In genomic region chr11:64304316-64305072, GRCh38 we compare ENCODE assay signal across 8 cellular contexts. TPM values are rescaled to one million over a fixed set of nuclear protein-coding genes. Genes with fewer than 3 reads are reported as not detected.
DNase-seq lines count a peak whose midpoint lies in the region; ATAC-seq and TF ChIP-seq lines count a peak whose summit lies in the region.

No MANE protein-coding gene starts in this region.

- DNase-seq in GM06990 (ENCODE audit: extremely low read depth, insufficient read length) = peak; percentile 87
- peak; percentile 81 for DNase-seq in HEK293T (ENCODE audit: extremely low spot score)
- peak; percentile 98 for DNase-seq in NB4 (ENCODE audit: low read depth)
- peak; percentile 83 for DNase-seq in SK-N-MC (ENCODE audit: low read depth, low spot score)
- DNase-seq in activated naive CD4-positive, alpha-beta T cell treated with anti-CD3 and anti-CD28 coated beads, Interleukin-2, amount 50 U/mL, for 16 hours = peak; percentile 94
- peak; percentile 68 for DNase-seq in glomerular endothelial cell (ENCODE audit: extremely low read depth, low read depth, low spot score)
- peak; percentile 99 for DNase-seq in omental fat pad (ENCODE audit: low spot score)
- DNase-seq in testis = peak; percentile 97

- H3K4me1 ChIP-seq in testis = peaks cover 27% of the 10 kb centered on the region

- peak overlapping the region; percentile 94 for H3K9ac ChIP-seq in SK-N-MC (ENCODE audit: insufficient read length)

- CTCF ChIA-PET in HEK293T (lab: Yijun Ruan, JAX) = interaction anchor here (0.6 to 5.4 kb wide), 16 partner anchors 14 to 285 kb away, joined by 3 to 66 read pairs (median 4); partner anchors contain the start of genes FKBP2, PLCB3, PRDX5 and TRMT112

- H3K9me3 ChIP-seq in SK-N-MC (ENCODE audit: low read depth, low read length) (no peaks in the 10 kb centered on the region), testis (no peaks in the 10 kb centered on the region)

- H3K36me3 ChIP-seq in GM06990 (ENCODE audit: control insufficient read depth, insufficient read depth, low read length) = peaks cover 3% of the 10 kb centered on the region
- no peaks in the 10 kb centered on the region for H3K36me3 ChIP-seq in SK-N-MC (ENCODE audit: insufficient read depth, low read length)
- H3K36me3 ChIP-seq in testis (ENCODE audit: low read depth, missing control alignments) = no peaks in the 10 kb centered on the region

- H3K4me3 ChIP-seq in GM06990 (replicated peaks; ENCODE audit: low read depth, low read length) (peak overlapping the region; percentile 80), NB4 (ENCODE audit: low read depth, low read length) (peak overlapping the region; percentile 85), SK-N-MC (peak overlapping the region; percentile 99), testis (peak overlapping the region; percentile 67 to 74)

- intact Hi-C loops in testis (cut with DNase I; ENCODE audit: low total_unique reads) = no loop called here

- POLR2A ChIA-PET in HEK293T (lab: Yijun Ruan, JAX) = interaction anchor here (0.7 to 7.0 kb wide), 18 partner anchors 10 to 119 kb away, joined by 3 to 79 read pairs (median 4); partner anchors contain the start of genes BAD, GPR137, PPP1R14B and PRDX5

- H3K27me3 ChIP-seq in GM06990 (replicated peaks; ENCODE audit: control insufficient read depth, insufficient read depth, low read length) (no peaks in the 10 kb centered on the region; the same call in 1 of the 2 replicates), testis (no peaks in the 10 kb centered on the region)

- H3K27ac ChIP-seq in SK-N-MC = peak overlapping the region; percentile 96
- H3K27ac ChIP-seq in testis = peak overlapping the region; percentile 76 to 95

- TF ChIP-seq POLR2A in NB4 (IDR thresholded peaks at IDR 0.05; ENCODE audit: extremely low read depth, insufficient read length) = peak; percentile 69
- TF ChIP-seq POLR2A in testis (IDR thresholded peaks at IDR 0.05) = no peak

- peak; percentile 93 for TF ChIP-seq CTCF in GM06990 (IDR thresholded peaks at IDR 0.05; ENCODE audit: insufficient read depth, low read length, poor library complexity, severe bottlenecking)
- TF ChIP-seq CTCF in NB4 (IDR thresholded peaks at IDR 0.05; ENCODE audit: low read depth, low read length) = peak; percentile 91
- peak in 2 of 3 donors; percentile 71 for TF ChIP-seq CTCF in omental fat pad (IDR thresholded peaks at IDR 0.05)
- TF ChIP-seq CTCF in testis (IDR thresholded peaks at IDR 0.05) = peak; percentile 80 to 90 (median 90)

- ATAC-seq in omental fat pad (ENCODE audit: low FRiP score) = peak; percentile 38

- WGBS in testis, 2 donors = 1% methylated on average over 37 to 46 of the region's 46 CpGs

TF ChIP-seq in HEK293T, 16 proteins besides CTCF, POLR2A, EP300 and RAD21:
- TF ChIP-seq CTBP1 (IDR thresholded peaks at IDR 0.05; ENCODE audit: borderline replicate concordance) (no peak), L3MBTL2 (conservative IDR thresholded peaks at IDR 0.05) (peak; percentile 61), HDGF (IDR thresholded peaks at IDR 0.05; ENCODE audit: borderline replicate concordance) (0 out of 2 replicates have a peak, but pooled peaks have one; percentile 34)

RNA-seq across cellular contexts. Expression of gene ESRRA, which starts 0.8 kb away (rescaled TPM):
- total RNA-seq in glomerular endothelial cell (46.9 and 47.2 TPM in 2 replicates), omental fat pad (10 to 100 TPM; 32.1 to 50.8 (median 44.6) TPM), testis (10 to 100 TPM; 19.3 to 22.0 TPM)
- polyA plus RNA-seq in testis (ENCODE audit: insufficient read depth, low read depth, low replicate concordance) = 13.7 TPM

RNA-seq across cellular contexts. Expression of gene CATSPERZ, which starts 4.3 kb away (rescaled TPM):
- not detected in 2 replicates for total RNA-seq in glomerular endothelial cell
- not detected for total RNA-seq in omental fat pad
- 100 to 1,000 TPM; 278 to 484 TPM for total RNA-seq in testis
- 1,116 TPM for polyA plus RNA-seq in testis (ENCODE audit: insufficient read depth, low read depth, low replicate concordance)

RNA-seq across cellular contexts. Expression of gene TRMT112, which starts 12.9 kb away (rescaled TPM):
- total RNA-seq in glomerular endothelial cell (217 and 259 TPM in 2 replicates), omental fat pad (100 to 1,000 TPM; 180 to 263 (median 215) TPM), testis (100 to 1,000 TPM; 303 to 340 TPM)
- polyA plus RNA-seq in testis (ENCODE audit: insufficient read depth, low read depth, low replicate concordance) = 275 TPM

RNA-seq across cellular contexts. Expression of gene KCNK4, which starts 13.4 kb away (rescaled TPM):
- total RNA-seq in glomerular endothelial cell (not detected in 2 replicates), omental fat pad (not detected), testis (under 1 TPM in 1 of 2 donors, not detected in 1; 0.24 TPM)
- not detected for polyA plus RNA-seq in testis (ENCODE audit: insufficient read depth, low read depth, low replicate concordance)

RNA-seq across cellular contexts. Expression of gene PRDX5, which starts 13.4 kb away (rescaled TPM):
- total RNA-seq in glomerular endothelial cell (305 and 480 TPM in 2 replicates), omental fat pad (100 to 1,000 TPM; 174 to 263 (median 238) TPM), testis (100 to 1,000 TPM; 189 to 271 TPM)
- polyA plus RNA-seq in testis (ENCODE audit: insufficient read depth, low read depth, low replicate concordance) = 287 TPM

Comparison
In these comparisons a context has a peak if more than half of its experiments do, and no peak if none do; other contexts are left out.
1. Peak in every context shown above with its lines: DNase-seq, ATAC-seq, H3K4me3 ChIP-seq and H3K27ac ChIP-seq.
2. RNA of gene CATSPERZ, which starts 4.3 kb away (total RNA-seq): 278 to 484 TPM in testis; not detected in glomerular endothelial cell and not detected in omental fat pad; every median in the first group is over 100 times any median in the second.